In the genomic region with DNA sequence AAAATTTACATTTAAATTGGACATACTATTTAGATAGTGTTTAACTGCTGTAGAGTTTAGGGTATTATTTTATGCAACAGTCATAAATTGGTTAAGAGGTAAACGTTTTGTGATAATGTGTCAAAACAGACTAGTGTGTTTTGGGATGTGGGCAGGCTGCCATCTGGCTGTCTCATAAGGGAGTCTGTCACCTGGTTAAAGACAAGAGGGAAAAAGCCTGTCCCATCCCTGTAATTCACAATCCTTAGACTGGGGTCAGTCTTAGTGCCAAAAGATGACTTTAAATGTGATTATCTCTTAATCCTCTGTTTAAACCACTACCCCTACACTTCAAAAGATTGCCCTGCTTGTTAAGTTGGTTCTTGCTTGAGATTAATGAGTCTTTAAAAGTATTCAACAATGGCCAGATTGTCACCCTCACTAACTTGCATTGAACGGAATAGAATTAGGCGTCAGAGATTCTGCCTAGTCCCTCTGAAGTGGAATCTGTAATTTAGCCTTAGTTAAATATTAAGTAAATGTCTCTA, we compare ENCODE assay signal across 11 cellular contexts. TPM values are rescaled to one million over a fixed set of nuclear protein-coding genes. Genes with fewer than 3 reads are reported as not detected.
A peak's percentile ranks its signal among the peaks of the same experiment; 100 is the strongest.
DNase-seq lines count a peak whose midpoint lies in the region; ATAC-seq, FAIRE-seq and TF ChIP-seq lines count a peak whose summit lies in the region.
"Had no signal": no experiment of that assay in that cellular context is flagged by ENCODE, and none has a peak within 500 bp of the region (broad histone marks: within the 10 kb centered on the region; RNA-seq: fewer than 3 reads in every experiment).

No MANE protein-coding gene starts in this region.

- H3K4me3 ChIP-seq in GM06990 (replicated peaks; ENCODE audit: low read depth, low read length): no peak overlapping the region

- no peak overlapping the region for H3K27ac ChIP-seq in foreskin keratinocyte

- DNase-seq in GM06990 (ENCODE audit: extremely low read depth, insufficient read length): no peak
- DNase-seq in NCI-H2171 treated with DMSO at 0.1 percent for 48 hours (lab: John Stamatoyannopoulos, UW): peak; percentile 58
- no peak for DNase-seq in foreskin keratinocyte
- no peak for DNase-seq in NCI-H1048 (lab: John Stamatoyannopoulos, UW)
- no peak for DNase-seq in HTR-8/SVneo (ENCODE audit: insufficient read length, low spot score)
- DNase-seq: activated B cell treated with CpG ODN at 0.5 μM for 24 hours; activated naive CD4-positive, alpha-beta T cell; cortex of kidney; EL had no signal

- H3K27me3 ChIP-seq in GM06990 (replicated peaks; ENCODE audit: control insufficient read depth, insufficient read depth, low read length): no peaks in the 10 kb centered on the region
- H3K27me3 ChIP-seq in foreskin keratinocyte: peaks cover 55% of the 10 kb centered on the region

- TF ChIP-seq CTCF in GM06990 (IDR thresholded peaks at IDR 0.05; ENCODE audit: insufficient read depth, low read length, poor library complexity, severe bottlenecking) (peak; percentile 18), foreskin keratinocyte (conservative IDR thresholded peaks at IDR 0.05) (peak; percentile 26)

- no peaks in the 10 kb centered on the region for H3K4me1 ChIP-seq in foreskin keratinocyte

- peaks cover 4% of the 10 kb centered on the region for H3K36me3 ChIP-seq in GM06990 (ENCODE audit: control insufficient read depth, insufficient read depth, low read length)

- ATAC-seq in GM19452 (IDR thresholded peaks at IDR 0.05; ENCODE audit: unreplicated experiment) (peak; percentile 51), foreskin keratinocyte (no peak), HG03280 (IDR thresholded peaks at IDR 0.05; ENCODE audit: unreplicated experiment) (no peak)

- no peak for FAIRE-seq in HTR-8/SVneo (lab: Jason Lieb, UNC)

RNA-seq across cellular contexts. Expression of gene SGPP2, which starts 59.2 kb away (rescaled TPM):
- 0.07 and 0.14 TPM in 2 replicates for total RNA-seq in foreskin keratinocyte
- polyA plus RNA-seq in foreskin keratinocyte: 0.01 and 0.03 TPM in 2 replicates
